23 cellular contexts compared by ENCODE assay signal in the genomic region with DNA sequence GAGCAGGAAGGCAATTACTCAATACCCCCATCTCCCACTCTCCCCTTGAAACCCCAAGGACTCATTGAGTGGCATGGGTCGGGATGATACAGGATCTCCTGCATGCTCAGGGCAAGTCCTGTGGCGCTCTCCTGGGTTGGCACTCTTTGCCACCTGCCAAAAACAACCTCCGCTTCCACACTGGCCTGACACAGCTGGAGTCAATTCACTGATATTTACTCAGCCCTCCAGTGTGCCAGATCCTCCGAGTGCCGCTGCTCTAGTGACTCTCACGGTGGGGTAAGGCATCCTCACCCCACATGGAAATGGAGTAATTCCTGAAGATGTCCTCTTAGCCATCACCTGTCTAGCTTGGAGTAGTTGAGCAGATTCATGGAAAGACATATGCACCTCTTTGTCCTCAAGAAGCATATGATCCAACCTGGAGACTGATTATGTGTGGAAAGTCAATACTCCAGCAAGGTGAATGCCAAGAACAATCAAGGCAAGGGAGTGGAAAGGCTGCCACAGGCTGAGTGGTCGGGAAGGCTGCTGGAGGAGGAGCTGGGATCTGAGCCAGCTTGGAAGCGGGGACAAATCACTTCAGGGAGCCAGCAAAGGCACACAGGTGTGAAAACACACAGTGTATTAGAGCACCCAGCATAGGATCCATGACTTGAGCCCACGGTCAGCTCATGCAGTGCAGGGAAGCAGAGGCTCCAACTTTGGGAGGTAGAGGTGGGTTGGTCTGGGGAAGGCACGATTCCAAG. TPM values are rescaled to one million over a fixed set of nuclear protein-coding genes. Genes with fewer than 3 reads are reported as not detected.
DNase-seq lines count a peak whose midpoint lies in the region; ATAC-seq, FAIRE-seq and TF ChIP-seq lines count a peak whose summit lies in the region.
"Had no signal": no experiment of that assay in that cellular context is flagged by ENCODE, and none has a peak within 500 bp of the region (broad histone marks: within the 10 kb centered on the region; RNA-seq: fewer than 3 reads in every experiment).

No MANE protein-coding gene starts in this region.

- H3K27ac ChIP-seq in neural progenitor cell: no peak overlapping the region
- H3K27ac ChIP-seq: cardiac muscle cell had no signal

- intact Hi-C loops in sciatic nerve (cut with DNase I): no loop called here

- DNase-seq in DMS79 (lab: John Stamatoyannopoulos, UW) (peak; percentile 89), NCI-H146 (lab: John Stamatoyannopoulos, UW) (peak; percentile 52), NCI-H510A (lab: John Stamatoyannopoulos, UW) (peak; percentile 8), neural progenitor cell (ENCODE audit: low spot score) (no peak), frontal cortex (ENCODE audit: low spot score in 2 of 2) (no peak), DMS114 treated with DMSO at 0.1 percent for 48 hours (lab: John Stamatoyannopoulos, UW; ENCODE audit: unreplicated experiment) (no peak), sciatic nerve (ENCODE audit: low spot score) (no peak)
- DNase-seq: activated B cell treated with CpG ODN at 0.5 μM for 24 hours; activated naive CD4-positive, alpha-beta T cell treated with anti-CD3 and anti-CD28 coated beads, Interleukin-2, amount 10 ng/mL, durations not matched to agents 7 days and 5 days; amniotic stem cell; DMS 273 treated with DMSO at 0.1 percent for 48 hours; GDM1; midbrain; naive thymus-derived CD8-positive, alpha-beta T cell; NCI-H187 treated with DMSO at 0.1 percent for 48 hours; stimulated activated CD4-positive, alpha-beta T cell treated with anti-CD3 and anti-CD28 coated beads, Interleukin-2, amount 100 ng/mL, for 48 hours had no signal

- H3K79me2 ChIP-seq in neural progenitor cell (ENCODE audit: low read depth): no peaks in the 10 kb centered on the region

- H3K27me3 Mint-ChIP-seq in neural progenitor cell (ENCODE audit: insufficient read depth, low read depth): peaks cover 14% of the 10 kb centered on the region

- H3K4me1 ChIP-seq in neural progenitor cell: peaks cover 2% of the 10 kb centered on the region

- H3K36me3 ChIP-seq in neural progenitor cell: no peaks in the 10 kb centered on the region
- H3K36me3 ChIP-seq: cardiac muscle cell had no signal

- H3K4me2 ChIP-seq in neural progenitor cell: no peak overlapping the region

- H3K9ac ChIP-seq in neural progenitor cell: no peak overlapping the region

- H4K20me1 ChIP-seq in neural progenitor cell (ENCODE audit: low read depth): no peaks in the 10 kb centered on the region

- no peaks in the 10 kb centered on the region for H3F3A ChIP-seq in neural progenitor cell (ENCODE audit: low read depth)

- H3K4me1 Mint-ChIP-seq in neural progenitor cell: peaks cover 6% of the 10 kb centered on the region
- H3K4me1 Mint-ChIP-seq: activated B cell treated with CpG ODN at 0.5 μM for 24 hours; stimulated activated effector memory CD8-positive, alpha-beta T cell treated with anti-CD3 and anti-CD28 coated beads, Interleukin-12 subunit alpha, Interleukin-12 subunit beta, amount 100 ng/mL, for 72 hours had no signal

- H3K4me3 ChIP-seq in neural progenitor cell: no peak overlapping the region
- H3K4me3 ChIP-seq: cardiac muscle cell had no signal

- H3K4me3 Mint-ChIP-seq in neural progenitor cell: peak overlapping the region; percentile 56
- H3K4me3 Mint-ChIP-seq: activated B cell treated with CpG ODN at 0.5 μM for 24 hours; activated naive CD4-positive, alpha-beta T cell treated with anti-CD3 and anti-CD28 coated beads, Interleukin-2, amount 10 ng/mL, durations not matched to agents 7 days and 5 days; CD14-positive monocyte; dendritic cell treated with granulocyte-macrophage colony-stimulating factor and Interleukin-4, amounts not matched to agents 40 ng/mL and 50 ng/mL, for 4 days; naive thymus-derived CD8-positive, alpha-beta T cell; stimulated activated effector memory CD8-positive, alpha-beta T cell treated with anti-CD3 and anti-CD28 coated beads, Interleukin-12 subunit alpha, Interleukin-12 subunit beta, amount 100 ng/mL, for 72 hours had no signal

- no peaks in the 10 kb centered on the region for H3K9me3 ChIP-seq in neural progenitor cell (ENCODE audit: low read depth)

- H3K9me3 Mint-ChIP-seq in neural progenitor cell: no peaks in the 10 kb centered on the region
- H3K9me3 Mint-ChIP-seq: activated B cell treated with CpG ODN at 0.5 μM for 24 hours; activated naive CD4-positive, alpha-beta T cell treated with anti-CD3 and anti-CD28 coated beads, Interleukin-2, amount 10 ng/mL, durations not matched to agents 7 days and 5 days; CD14-positive monocyte; dendritic cell treated with granulocyte-macrophage colony-stimulating factor and Interleukin-4, amounts not matched to agents 40 ng/mL and 50 ng/mL, for 4 days; naive thymus-derived CD8-positive, alpha-beta T cell; stimulated activated effector memory CD8-positive, alpha-beta T cell treated with anti-CD3 and anti-CD28 coated beads, Interleukin-12 subunit alpha, Interleukin-12 subunit beta, amount 100 ng/mL, for 72 hours had no signal

- no peak for ATAC-seq in sciatic nerve
- ATAC-seq: naive thymus-derived CD8-positive, alpha-beta T cell; stimulated activated effector memory CD8-positive, alpha-beta T cell treated with anti-CD3 and anti-CD28 coated beads, Interleukin-12 subunit alpha, Interleukin-12 subunit beta, amount 100 ng/mL, for 72 hours had no signal

- TF ChIP-seq CTCF in neural progenitor cell (IDR thresholded peaks at IDR 0.05): no peak

- H3K27ac Mint-ChIP-seq in neural progenitor cell: no peak overlapping the region
- H3K27ac Mint-ChIP-seq: activated B cell treated with CpG ODN at 0.5 μM for 24 hours; activated naive CD4-positive, alpha-beta T cell treated with anti-CD3 and anti-CD28 coated beads, Interleukin-2, amount 10 ng/mL, durations not matched to agents 7 days and 5 days; dendritic cell treated with granulocyte-macrophage colony-stimulating factor and Interleukin-4, amounts not matched to agents 40 ng/mL and 50 ng/mL, for 4 days; stimulated activated effector memory CD8-positive, alpha-beta T cell treated with anti-CD3 and anti-CD28 coated beads, Interleukin-12 subunit alpha, Interleukin-12 subunit beta, amount 100 ng/mL, for 72 hours had no signal

- H3K27me3 ChIP-seq in neural progenitor cell: no peaks in the 10 kb centered on the region
- H3K27me3 ChIP-seq: cardiac muscle cell had no signal

- H2AFZ ChIP-seq in neural progenitor cell (replicated peaks): no peak overlapping the region

- no peaks in the 10 kb centered on the region for H3K36me3 Mint-ChIP-seq in neural progenitor cell
- H3K36me3 Mint-ChIP-seq: activated naive CD4-positive, alpha-beta T cell treated with anti-CD3 and anti-CD28 coated beads, Interleukin-2, amount 10 ng/mL, durations not matched to agents 7 days and 5 days; CD14-positive monocyte; naive thymus-derived CD8-positive, alpha-beta T cell; stimulated activated effector memory CD8-positive, alpha-beta T cell treated with anti-CD3 and anti-CD28 coated beads, Interleukin-12 subunit alpha, Interleukin-12 subunit beta, amount 100 ng/mL, for 72 hours had no signal

- no peak for FAIRE-seq in frontal cortex (lab: Jason Lieb, UNC)
- FAIRE-seq: islet of Langerhans had no signal

RNA-seq across cellular contexts. Expression of a gene that starts 12.6 kb away (rescaled TPM):
- total RNA-seq in neural progenitor cell (ENCODE audit: low replicate concordance): 29.2 and 33.6 TPM in 2 replicates
- 53.0 TPM for total RNA-seq in frontal cortex
- 50.1 TPM for total RNA-seq in sciatic nerve

RNA-seq across cellular contexts. Expression of a gene that starts 59.0 kb away (rescaled TPM):
- total RNA-seq in neural progenitor cell (ENCODE audit: low replicate concordance) (0.12 TPM in 1 of 2 replicates, not detected in the other), frontal cortex (not detected), sciatic nerve (not detected)
- total RNA-seq: activated B cell treated with CpG ODN at 0.5 μM for 24 hours; cardiac muscle cell; MCF 10A; naive thymus-derived CD8-positive, alpha-beta T cell; urinary bladder had no signal

Comparison
In these comparisons a context has a peak if more than half of its experiments do, and no peak if none do; other contexts are left out.
1. DNase-seq: peak in DMS79 (single experiment), NCI-H146 (single experiment) and NCI-H510A (single experiment); none in neural progenitor cell (single experiment), frontal cortex (0 of 2), DMS114 treated with DMSO at 0.1 percent for 48 hours (single experiment) and sciatic nerve (single experiment).